ENCODE assay signal across 8 cellular contexts in genomic region chr3:9397331-9397910, GRCh38. TPM values are rescaled to one million over a fixed set of nuclear protein-coding genes. Genes with fewer than 3 reads are reported as not detected.
A peak's percentile ranks its signal among the peaks of the same experiment; 100 is the strongest.
DNase-seq lines count a peak whose midpoint lies in the region; ATAC-seq and TF ChIP-seq lines count a peak whose summit lies in the region.

A gene with protein sequence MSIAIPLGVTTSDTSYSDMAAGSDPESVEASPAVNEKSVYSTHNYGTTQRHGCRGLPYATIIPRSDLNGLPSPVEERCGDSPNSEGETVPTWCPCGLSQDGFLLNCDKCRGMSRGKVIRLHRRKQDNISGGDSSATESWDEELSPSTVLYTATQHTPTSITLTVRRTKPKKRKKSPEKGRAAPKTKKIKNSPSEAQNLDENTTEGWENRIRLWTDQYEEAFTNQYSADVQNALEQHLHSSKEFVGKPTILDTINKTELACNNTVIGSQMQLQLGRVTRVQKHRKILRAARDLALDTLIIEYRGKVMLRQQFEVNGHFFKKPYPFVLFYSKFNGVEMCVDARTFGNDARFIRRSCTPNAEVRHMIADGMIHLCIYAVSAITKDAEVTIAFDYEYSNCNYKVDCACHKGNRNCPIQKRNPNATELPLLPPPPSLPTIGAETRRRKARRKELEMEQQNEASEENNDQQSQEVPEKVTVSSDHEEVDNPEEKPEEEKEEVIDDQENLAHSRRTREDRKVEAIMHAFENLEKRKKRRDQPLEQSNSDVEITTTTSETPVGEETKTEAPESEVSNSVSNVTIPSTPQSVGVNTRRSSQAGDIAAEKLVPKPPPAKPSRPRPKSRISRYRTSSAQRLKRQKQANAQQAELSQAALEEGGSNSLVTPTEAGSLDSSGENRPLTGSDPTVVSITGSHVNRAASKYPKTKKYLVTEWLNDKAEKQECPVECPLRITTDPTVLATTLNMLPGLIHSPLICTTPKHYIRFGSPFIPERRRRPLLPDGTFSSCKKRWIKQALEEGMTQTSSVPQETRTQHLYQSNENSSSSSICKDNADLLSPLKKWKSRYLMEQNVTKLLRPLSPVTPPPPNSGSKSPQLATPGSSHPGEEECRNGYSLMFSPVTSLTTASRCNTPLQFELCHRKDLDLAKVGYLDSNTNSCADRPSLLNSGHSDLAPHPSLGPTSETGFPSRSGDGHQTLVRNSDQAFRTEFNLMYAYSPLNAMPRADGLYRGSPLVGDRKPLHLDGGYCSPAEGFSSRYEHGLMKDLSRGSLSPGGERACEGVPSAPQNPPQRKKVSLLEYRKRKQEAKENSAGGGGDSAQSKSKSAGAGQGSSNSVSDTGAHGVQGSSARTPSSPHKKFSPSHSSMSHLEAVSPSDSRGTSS (N-terminal part only) (plus strand): TSS chr3:9397615. CDS start chr3:9428939, 31,324 bp downstream.

- no peaks in the 10 kb centered on the region for H3K9me3 Mint-ChIP-seq in activated CD4-positive, alpha-beta T cell treated with anti-CD3 and anti-CD28 coated beads, Interleukin-2, amount 10 ng/mL, durations not matched to agents 24 days and 14 days

- CTCF ChIA-PET in BJ (lab: Yijun Ruan, JAX) = interaction anchor here (1.0 kb wide), 2 partner anchors 29 to 32 kb away, joined by 3 read pairs; no protein-coding TSS in a partner anchor

- peak; percentile 57 for DNase-seq in BJ (ENCODE audit: low read depth)
- DNase-seq in GM19240 (ENCODE audit: insufficient read length, low spot score) = peak; percentile 81
- peak; percentile 91 to 96 for DNase-seq in NCI-H526 (lab: John Stamatoyannopoulos, UW)
- DNase-seq in activated CD4-positive, alpha-beta T cell treated with anti-CD3 and anti-CD28 coated beads, Interleukin-2, amount 10 ng/mL, durations not matched to agents 24 days and 14 days = peak; percentile 100
- peak; percentile 98 for DNase-seq in colonic mucosa
- peak; percentile 99 to 100 for DNase-seq in stimulated activated CD4-positive, alpha-beta T cell treated with anti-CD3 and anti-CD28 coated beads, Interleukin-1b, Interleukin-23, amount 100 ng/mL, for 4 hours (ENCODE audit: low read depth in 2 of 2)

- POLR2A ChIA-PET in BJ (lab: Charles Lee) = interaction anchor here (0.5 to 2.2 kb wide), 10 partner anchors 13 to 763 kb away, joined by 3 to 12 read pairs (median 6); partner anchors contain the start of gene THUMPD3

- H3K36me3 Mint-ChIP-seq in activated CD4-positive, alpha-beta T cell treated with anti-CD3 and anti-CD28 coated beads, Interleukin-2, amount 10 ng/mL, durations not matched to agents 24 days and 14 days (ENCODE audit: low read depth) = peaks cover 50% of the 10 kb centered on the region

- no peaks in the 10 kb centered on the region for H3K27me3 ChIP-seq in BJ (ENCODE audit: control insufficient read depth, insufficient read depth, low read length)
- H3K27me3 ChIP-seq in colonic mucosa = no peaks in the 10 kb centered on the region
- H3K27me3 ChIP-seq in layer of hippocampus (ENCODE audit: control insufficient read depth, insufficient read depth, low read length) = no peaks in the 10 kb centered on the region

- peak within 1 kb of the TSS; percentile 100 for H3K27ac Mint-ChIP-seq in activated CD4-positive, alpha-beta T cell treated with anti-CD3 and anti-CD28 coated beads, Interleukin-2, amount 10 ng/mL, durations not matched to agents 24 days and 14 days

- H3K27ac ChIP-seq in colonic mucosa = peak within 1 kb of the TSS; percentile 99
- H3K27ac ChIP-seq in layer of hippocampus (ENCODE audit: low read depth, low read length) = peak within 1 kb of the TSS; percentile 99

- peak within 1 kb of the TSS; percentile 100 for H3K4me3 Mint-ChIP-seq in activated CD4-positive, alpha-beta T cell treated with anti-CD3 and anti-CD28 coated beads, Interleukin-2, amount 10 ng/mL, durations not matched to agents 24 days and 14 days

- peak within 1 kb of the TSS; percentile 100 for H3K9ac ChIP-seq in colonic mucosa (ENCODE audit: low read depth in 2 of 2, low read length in 2 of 2)

- peaks cover 4% of the 10 kb centered on the region; the same call in 1 of the 2 replicates for H3K36me3 ChIP-seq in BJ (ENCODE audit: control insufficient read depth, insufficient read depth, low read length)
- H3K36me3 ChIP-seq in colonic mucosa = no peaks in the 10 kb centered on the region

- intact Hi-C loops in activated CD4-positive, alpha-beta T cell treated with anti-CD3 and anti-CD28 coated beads, Interleukin-2, amount 10 ng/mL, durations not matched to agents 24 days and 14 days (cut with micrococcal nuclease) = loop anchor here (1.0 to 5.0 kb wide), 6 partner anchors 252 to 1875 kb away; partner anchors contain the start of genes ATG7, BRPF1, CRELD1 and MTMR14
- intact Hi-C loops in colonic mucosa (cut with DNase I) = no loop called here

- peaks cover 22% of the 10 kb centered on the region for H3K4me1 ChIP-seq in colonic mucosa

- peak within 1 kb of the TSS; percentile 97 for H3K4me3 ChIP-seq in BJ (ENCODE audit: low read depth, low read length)
- peak within 1 kb of the TSS; percentile 65 for H3K4me3 ChIP-seq in colonic mucosa

- H3K9me3 ChIP-seq in colonic mucosa = no peaks in the 10 kb centered on the region

- peaks cover 58% of the 10 kb centered on the region for H3K4me1 Mint-ChIP-seq in activated CD4-positive, alpha-beta T cell treated with anti-CD3 and anti-CD28 coated beads, Interleukin-2, amount 10 ng/mL, durations not matched to agents 24 days and 14 days

- H3K27me3 Mint-ChIP-seq in activated CD4-positive, alpha-beta T cell treated with anti-CD3 and anti-CD28 coated beads, Interleukin-2, amount 10 ng/mL, durations not matched to agents 24 days and 14 days = no peaks in the 10 kb centered on the region

- ATAC-seq in HG03457 (IDR thresholded peaks at IDR 0.05; ENCODE audit: unreplicated experiment) = peak; percentile 44

- TF ChIP-seq CTCF in BJ (IDR thresholded peaks at IDR 0.05; ENCODE audit: insufficient read depth, low read depth, low read length) (no peak), colonic mucosa (IDR thresholded peaks at IDR 0.05) (no peak)

RNA-seq across cellular contexts. Expression of the gene that starts here (rescaled TPM):
- 47.4 and 55.1 TPM in 2 replicates for polyA plus RNA-seq in BJ (2011; rRNA removed)
- 76.9 and 78.7 TPM in 2 replicates for polyA minus RNA-seq in BJ (2011; rRNA and poly(A)+ RNA removed)
- total RNA-seq in activated CD4-positive, alpha-beta T cell treated with anti-CD3 and anti-CD28 coated beads, Interleukin-2, amount 10 ng/mL, durations not matched to agents 24 days and 14 days = 152 and 164 TPM in 2 replicates
- total RNA-seq in colonic mucosa = 10 to 100 TPM; 89.1 to 91.3 TPM

Comparison
In these comparisons a context has a peak if more than half of its experiments do, and no peak if none do; other contexts are left out.
1. Peak in every context shown above with its lines: DNase-seq, ATAC-seq, H3K4me3 ChIP-seq and H3K27ac ChIP-seq.